ENCODE assay signal across 8 cellular contexts in genomic region chr6:35259194-35259945, GRCh38. TPM values are rescaled to one million over a fixed set of nuclear protein-coding genes. Genes with fewer than 3 reads are reported as not detected.
A peak's percentile ranks its signal among the peaks of the same experiment; 100 is the strongest.
DNase-seq lines count a peak whose midpoint lies in the region; ATAC-seq, FAIRE-seq and TF ChIP-seq lines count a peak whose summit lies in the region.

ZNF76 (plus strand) TSS chr6:35259735; CDS start chr6:35281152, 21,417 bp downstream.

- peak within 1 kb of the TSS; percentile 92 for H3K4me3 ChIP-seq in fibroblast of the aortic adventitia (ENCODE audit: low read depth, low read length)

- no peak for TF ChIP-seq CTCF in fibroblast of the aortic adventitia (IDR thresholded peaks at IDR 0.05; ENCODE audit: insufficient read depth, low read length)
- no peak for TF ChIP-seq CTCF in nephron progenitor cell (IDR thresholded peaks at IDR 0.05)

- H3K4me1 Mint-ChIP-seq in nephron progenitor cell = peaks cover 63% of the 10 kb centered on the region
- peaks cover 53% of the 10 kb centered on the region for H3K4me1 Mint-ChIP-seq in stimulated activated naive CD8-positive, alpha-beta T cell treated with anti-CD3 and anti-CD28 coated beads, Interleukin-15, amount 100 ng/mL, for 72 hours

- DNase-seq in EL = peak; percentile 97
- DNase-seq in H54 (ENCODE audit: insufficient read length, low spot score) = peak; percentile 95
- peak; percentile 98 for DNase-seq in M059J (ENCODE audit: low read depth)
- peak; percentile 96 to 97 for DNase-seq in SHP77 (lab: John Stamatoyannopoulos, UW)
- DNase-seq in activated effector memory CD4-positive, alpha-beta T cell treated with Interleukin-2 at 50 U/mL for 16 hours = peak; percentile 84
- DNase-seq in fibroblast of the aortic adventitia (ENCODE audit: low read depth) = peak; percentile 97
- peak; percentile 98 for DNase-seq in nephron progenitor cell
- DNase-seq in stimulated activated naive CD8-positive, alpha-beta T cell treated with anti-CD3 and anti-CD28 coated beads, Interleukin-15, amount 100 ng/mL, for 72 hours = peak; percentile 93 to 94

- peak; percentile 53 for FAIRE-seq in H54 (lab: Jason Lieb, UNC)

- no peaks in the 10 kb centered on the region for H3K9me3 Mint-ChIP-seq in nephron progenitor cell
- H3K9me3 Mint-ChIP-seq in stimulated activated naive CD8-positive, alpha-beta T cell treated with anti-CD3 and anti-CD28 coated beads, Interleukin-15, amount 100 ng/mL, for 72 hours = no peaks in the 10 kb centered on the region

- ATAC-seq in stimulated activated naive CD8-positive, alpha-beta T cell treated with anti-CD3 and anti-CD28 coated beads, Interleukin-15, amount 100 ng/mL, for 72 hours = peak; percentile 93

- H3K27ac Mint-ChIP-seq in nephron progenitor cell = peak within 1 kb of the TSS; percentile 99
- peak within 1 kb of the TSS; percentile 96 for H3K27ac Mint-ChIP-seq in stimulated activated naive CD8-positive, alpha-beta T cell treated with anti-CD3 and anti-CD28 coated beads, Interleukin-15, amount 100 ng/mL, for 72 hours

- no peaks in the 10 kb centered on the region for H3K27me3 Mint-ChIP-seq in nephron progenitor cell (ENCODE audit: low read depth, poor library complexity)
- H3K27me3 Mint-ChIP-seq in stimulated activated naive CD8-positive, alpha-beta T cell treated with anti-CD3 and anti-CD28 coated beads, Interleukin-15, amount 100 ng/mL, for 72 hours = no peaks in the 10 kb centered on the region

- H3K4me3 Mint-ChIP-seq in nephron progenitor cell = peak within 1 kb of the TSS; percentile 95
- peak within 1 kb of the TSS; percentile 96 to 99 for H3K4me3 Mint-ChIP-seq in stimulated activated naive CD8-positive, alpha-beta T cell treated with anti-CD3 and anti-CD28 coated beads, Interleukin-15, amount 100 ng/mL, for 72 hours

- H3K36me3 Mint-ChIP-seq in nephron progenitor cell (ENCODE audit: low read depth) = no peaks in the 10 kb centered on the region

- peak; percentile 55 for TF ChIP-seq POLR2A in H54 (IDR thresholded peaks at IDR 0.05; ENCODE audit: low read depth, low read length)

RNA-seq across cellular contexts. Expression of gene ZNF76, which starts in this region (rescaled TPM):
- total RNA-seq in M059J (2014; rRNA removed; shearing (Covaris generic)) = 12.5 and 20.8 TPM in 2 replicates
- 5.9 and 18.4 TPM in 2 replicates for total RNA-seq in fibroblast of the aortic adventitia (ENCODE audit: low replicate concordance)

Comparison
In these comparisons a context has a peak if more than half of its experiments do, and no peak if none do; other contexts are left out.
1. Peak in every context shown above with its lines: DNase-seq, ATAC-seq and H3K4me3 ChIP-seq.